In genomic region chr6:144314562-144314961, GRCh38 we compare ENCODE assay signal across 16 cellular contexts. TPM values are rescaled to one million over a fixed set of nuclear protein-coding genes. Genes with fewer than 3 reads are reported as not detected.
DNase-seq lines count a peak whose midpoint lies in the region; ATAC-seq lines count a peak whose summit lies in the region.
"Had no signal": no experiment of that assay in that cellular context is flagged by ENCODE, and none has a peak within 500 bp of the region (broad histone marks: within the 10 kb centered on the region; RNA-seq: fewer than 3 reads in every experiment).

No MANE protein-coding gene starts in this region.

- H3K27me3 ChIP-seq in GM23248 (replicated peaks; ENCODE audit: insufficient read depth) (no peaks in the 10 kb centered on the region), skeletal muscle tissue (ENCODE audit: control insufficient read depth in 3 of 3, insufficient read depth in 3 of 3, low read length in 3 of 3) (no peaks in the 10 kb centered on the region)

- H3K27ac ChIP-seq in GM23248 (0 out of 2 replicates have a peak overlapping the region, but pooled peaks have one; percentile 22), cingulate gyrus (ENCODE audit: low read depth, low read length) (peak overlapping the region; percentile 60), skeletal muscle tissue (ENCODE audit: low read depth, low read length) (peak overlapping the region; percentile 72)

- no peaks in the 10 kb centered on the region for H3F3A ChIP-seq in GM23248 (ENCODE audit: insufficient read depth)

- no peak overlapping the region for H3K9ac ChIP-seq in GM23248
- no peak overlapping the region for H3K9ac ChIP-seq in skeletal muscle tissue (ENCODE audit: low read depth in 1 of 3, low read length in 3 of 3)

- in situ Hi-C loops in GM23248 (cut with MboI): no loop called here

- H3K4me3 ChIP-seq in GM23248 (no peak overlapping the region), skeletal muscle tissue (ENCODE audit: low read length in 3 of 3) (peak overlapping the region in 1 of 3 donors; percentile 22)
- H3K4me3 ChIP-seq: HAP-1, skin epidermis had no signal

- H3K4me2 ChIP-seq in GM23248 (ENCODE audit: unreplicated experiment): no peak overlapping the region

- no peaks in the 10 kb centered on the region for H3K9me2 ChIP-seq in GM23248 (ENCODE audit: insufficient read depth)

- peaks cover 100% of the 10 kb centered on the region for H3K79me2 ChIP-seq in GM23248 (ENCODE audit: insufficient read depth)

- WGBS in GM23248 (ENCODE audit: low coverage in 1 of 2, low lambda C conversion rate in 2 of 2, missing lambda C conversion rate in 2 of 2), 2 experiments: 81 to 88% methylated on average over 1 of the region's 1 CpG

- no peak for DNase-seq in GM23248
- DNase-seq in left lobe of liver (ENCODE audit: low spot score): no peak
- DNase-seq in middle frontal gyrus (ENCODE audit: extremely low spot score, low spot score): no peak
- no peak for DNase-seq in A172 (ENCODE audit: low spot score)
- no peak for DNase-seq in DMS153 treated with DMSO at 0.1 percent for 48 hours (lab: John Stamatoyannopoulos, UW; ENCODE audit: unreplicated experiment)
- DNase-seq: activated CD8-positive, alpha-beta T cell treated with anti-CD3 and anti-CD28 coated beads, Interleukin-2, amount 10 ng/mL, durations not matched to agents 7 days and 5 days; effector CD8-positive, alpha-beta T cell; mesendoderm; NCI-H1930; stimulated activated naive CD4-positive, alpha-beta T cell had no signal

- peak; percentile 17 for ATAC-seq in left lobe of liver
- no peak for ATAC-seq in GM21447 (IDR thresholded peaks at IDR 0.05; ENCODE audit: unreplicated experiment)
- ATAC-seq: activated CD8-positive, alpha-beta T cell treated with anti-CD3 and anti-CD28 coated beads, Interleukin-2, amount 10 ng/mL, durations not matched to agents 7 days and 5 days; activated T-helper 17 cell treated with anti-CD3 and anti-CD28 coated beads, Interleukin-2, amount 50 U/mL, for 72 hours had no signal

- H3K9me3 ChIP-seq in GM23248 (ENCODE audit: low read depth): no peaks in the 10 kb centered on the region
- no peaks in the 10 kb centered on the region for H3K9me3 ChIP-seq in skeletal muscle tissue (ENCODE audit: control insufficient read depth in 3 of 3, low read length in 3 of 3)
- H3K9me3 ChIP-seq: HAP-1 had no signal

- H3K4me1 ChIP-seq in GM23248 (ENCODE audit: insufficient read depth): peaks cover 27% of the 10 kb centered on the region
- H3K4me1 ChIP-seq in skeletal muscle tissue (ENCODE audit: control insufficient read depth in 3 of 3, insufficient read depth in 3 of 3, low read length in 3 of 3): peaks cover 22 to 40% (median 40%) of the 10 kb centered on the region in 3 donors

- H2AFZ ChIP-seq in GM23248: no peak overlapping the region

- peaks cover 5% of the 10 kb centered on the region; the same call in 1 of the 2 replicates for H3K36me3 ChIP-seq in GM23248 (ENCODE audit: low read depth)
- peaks cover 0 to 2% (median 0%) of the 10 kb centered on the region in 3 donors for H3K36me3 ChIP-seq in skeletal muscle tissue (ENCODE audit: control insufficient read depth in 3 of 3, insufficient read depth in 3 of 3, low read length in 3 of 3)
- H3K36me3 ChIP-seq: HAP-1 had no signal

- no peaks in the 10 kb centered on the region for H4K20me1 ChIP-seq in GM23248 (ENCODE audit: insufficient read depth)

RNA-seq across cellular contexts. Expression of gene UTRN, which starts 29.4 kb away (rescaled TPM):
- total RNA-seq in GM23248 (2014; rRNA removed; shearing (Covaris generic)): 103 TPM in 2 replicates
- 46.6 and 49.4 TPM in 2 replicates for polyA plus RNA-seq in GM23248 (2016; fragmentation: Nextera tagmentation; extraction: Ambion mirVana)
- total RNA-seq in left lobe of liver: 29.2 TPM
- 149 TPM for total RNA-seq in skeletal muscle tissue
- 31.9 and 37.0 TPM in 2 replicates for total RNA-seq in A172 (2014; rRNA removed; shearing (Covaris generic))

Comparison
In these comparisons a context has a peak if more than half of its experiments do, and no peak if none do; other contexts are left out.
1. H3K27ac ChIP-seq: peak in every context shown above with its lines; median percentile 72 in skeletal muscle tissue; 60 in cingulate gyrus; 22 in GM23248.